14 cellular contexts compared by ENCODE assay signal in genomic region chr15:32723171-32723948, GRCh38. TPM values are rescaled to one million over a fixed set of nuclear protein-coding genes. Genes with fewer than 3 reads are reported as not detected.
DNase-seq lines count a peak whose midpoint lies in the region; ATAC-seq and TF ChIP-seq lines count a peak whose summit lies in the region.
"Had no signal": no experiment of that assay in that cellular context is flagged by ENCODE, and none has a peak within 500 bp of the region (broad histone marks: within the 10 kb centered on the region; RNA-seq: fewer than 3 reads in every experiment).

No MANE protein-coding gene starts in this region.

- peaks cover 74% of the 10 kb centered on the region for H3K27me3 Mint-ChIP-seq in activated CD8-positive, alpha-beta memory T cell treated with anti-CD3 and anti-CD28 coated beads, Interleukin-2, amount 10 ng/mL, durations not matched to agents 7 days and 5 days

- H3K4me3 ChIP-seq in skeletal muscle satellite cell (ENCODE audit: low read length), result no peak overlapping the region
- H3K4me3 ChIP-seq in sigmoid colon, result no peak overlapping the region
- no peak overlapping the region for H3K4me3 ChIP-seq in colonic mucosa
- H3K4me3 ChIP-seq: gastrocnemius medialis, lung, right lobe of liver, SK-N-MC had no signal

- no peak for TF ChIP-seq EP300 in sigmoid colon (IDR thresholded peaks at IDR 0.05)

- TF ChIP-seq CTCF in sigmoid colon (IDR thresholded peaks at IDR 0.05) (no peak), colonic mucosa (IDR thresholded peaks at IDR 0.05) (no peak)

- H3K9me3 Mint-ChIP-seq in activated CD8-positive, alpha-beta memory T cell treated with anti-CD3 and anti-CD28 coated beads, Interleukin-2, amount 10 ng/mL, durations not matched to agents 7 days and 5 days (ENCODE audit: low read depth), result no peaks in the 10 kb centered on the region

- peak overlapping the region; percentile 6 for H3K9ac ChIP-seq in skeletal muscle satellite cell (ENCODE audit: low read depth, low read length)
- H3K9ac ChIP-seq in colonic mucosa (ENCODE audit: low read depth in 2 of 2, low read length in 2 of 2), result no peak overlapping the region

- peaks cover 29% of the 10 kb centered on the region for H3K4me1 Mint-ChIP-seq in activated CD8-positive, alpha-beta memory T cell treated with anti-CD3 and anti-CD28 coated beads, Interleukin-2, amount 10 ng/mL, durations not matched to agents 7 days and 5 days
- H3K4me1 Mint-ChIP-seq: central memory CD8-positive, alpha-beta T cell had no signal

- H3K27ac Mint-ChIP-seq in activated CD8-positive, alpha-beta memory T cell treated with anti-CD3 and anti-CD28 coated beads, Interleukin-2, amount 10 ng/mL, durations not matched to agents 7 days and 5 days, result peak overlapping the region; percentile 34

- peak; percentile 96 for ATAC-seq in activated CD8-positive, alpha-beta memory T cell treated with anti-CD3 and anti-CD28 coated beads, Interleukin-2, amount 10 ng/mL, durations not matched to agents 7 days and 5 days
- ATAC-seq in GM21723 (IDR thresholded peaks at IDR 0.05; ENCODE audit: unreplicated experiment), result peak; percentile 91
- ATAC-seq in HG03159 (IDR thresholded peaks at IDR 0.05; ENCODE audit: unreplicated experiment), result peak; percentile 91
- ATAC-seq: gastrocnemius medialis, right lobe of liver had no signal

- no peak overlapping the region for H3K4me3 Mint-ChIP-seq in activated CD8-positive, alpha-beta memory T cell treated with anti-CD3 and anti-CD28 coated beads, Interleukin-2, amount 10 ng/mL, durations not matched to agents 7 days and 5 days
- H3K4me3 Mint-ChIP-seq: central memory CD8-positive, alpha-beta T cell had no signal

- WGBS in sigmoid colon, 2 donors, result 57 to 76% methylated on average over 2 of the region's 2 CpGs

- no peak for TF ChIP-seq POLR2A in sigmoid colon (IDR thresholded peaks at IDR 0.05)

- H3K4me2 ChIP-seq in skeletal muscle satellite cell (ENCODE audit: low read length), result peak overlapping the region; percentile 93

- peak; percentile 67 for DNase-seq in activated CD8-positive, alpha-beta memory T cell treated with anti-CD3 and anti-CD28 coated beads, Interleukin-2, amount 10 ng/mL, durations not matched to agents 7 days and 5 days
- DNase-seq in activated CD8-positive, alpha-beta memory T cell treated with anti-CD3 and anti-CD28 coated beads, Interleukin-2, amount 50 U/mL, for 48 hours, result no peak
- DNase-seq in SK-N-DZ (ENCODE audit: low spot score), result no peak
- no peak for DNase-seq in sigmoid colon
- no peak for DNase-seq in colonic mucosa
- DNase-seq: gastrocnemius medialis; right lobe of liver; stimulated activated naive CD4-positive, alpha-beta T cell had no signal

- H3K4me1 ChIP-seq in skeletal muscle satellite cell (ENCODE audit: control insufficient read depth, insufficient read depth, low read length), result peaks cover 27% of the 10 kb centered on the region
- peaks cover 0 to 10% (median 5%) of the 10 kb centered on the region in 4 donors for H3K4me1 ChIP-seq in sigmoid colon
- peaks cover 3% of the 10 kb centered on the region for H3K4me1 ChIP-seq in colonic mucosa
- H3K4me1 ChIP-seq: gastrocnemius medialis had no signal

- H3K27me3 ChIP-seq in skeletal muscle satellite cell (ENCODE audit: control insufficient read depth, insufficient read depth, low read length) (no peaks in the 10 kb centered on the region), sigmoid colon (peaks cover 5 to 21% (median 15%) of the 10 kb centered on the region in 3 donors), colonic mucosa (peaks cover 14% of the 10 kb centered on the region)

- intact Hi-C loops in sigmoid colon (cut with DNase I), result no loop called here
- intact Hi-C loops in colonic mucosa (cut with DNase I), result no loop called here

- peaks cover 1% of the 10 kb centered on the region for H3K36me3 Mint-ChIP-seq in activated CD8-positive, alpha-beta memory T cell treated with anti-CD3 and anti-CD28 coated beads, Interleukin-2, amount 10 ng/mL, durations not matched to agents 7 days and 5 days

- CTCF ChIA-PET in activated CD8-positive, alpha-beta memory T cell treated with anti-CD3 and anti-CD28 coated beads, Interleukin-2, amount 10 ng/mL, durations not matched to agents 7 days and 5 days (lab: Charles Lee), result no interaction called here

- no peaks in the 10 kb centered on the region for H3K9me3 ChIP-seq in skeletal muscle satellite cell (replicated peaks; ENCODE audit: low read length)
- H3K9me3 ChIP-seq in sigmoid colon, result peaks cover 0 to 3% (median under 1%) of the 10 kb centered on the region in 4 donors
- H3K9me3 ChIP-seq in colonic mucosa, result no peaks in the 10 kb centered on the region
- H3K9me3 ChIP-seq: right lobe of liver had no signal

- H3K27ac ChIP-seq in sigmoid colon (no peak overlapping the region), colonic mucosa (no peak overlapping the region)
- H3K27ac ChIP-seq: gastrocnemius medialis, right lobe of liver, SK-N-MC had no signal

- H3K36me3 ChIP-seq in skeletal muscle satellite cell (ENCODE audit: insufficient read depth, low read length), result peaks cover 38% of the 10 kb centered on the region
- no peaks in the 10 kb centered on the region for H3K36me3 ChIP-seq in sigmoid colon
- H3K36me3 ChIP-seq in colonic mucosa, result no peaks in the 10 kb centered on the region
- H3K36me3 ChIP-seq: gastrocnemius medialis, right lobe of liver had no signal

RNA-seq across cellular contexts. Expression of gene GREM1, which starts 5.6 kb away (rescaled TPM):
- not detected for total RNA-seq in activated CD8-positive, alpha-beta memory T cell treated with anti-CD3 and anti-CD28 coated beads, Interleukin-2, amount 10 ng/mL, durations not matched to agents 7 days and 5 days
- 3.0 and 4.4 TPM in 2 replicates for total RNA-seq in skeletal muscle satellite cell (2012; rRNA removed)
- 0.07 and 0.15 TPM in 2 replicates for polyA plus RNA-seq in SK-N-DZ (2014; cell fraction: cytosol; rRNA removed)
- not detected in 2 replicates for polyA plus RNA-seq in SK-N-DZ (2014; cell fraction: nucleus; rRNA removed)
- total RNA-seq in sigmoid colon, result 10 to 100 TPM; 16.4 to 30.4 (median 26.3) TPM
- polyA plus RNA-seq in sigmoid colon, result 10 to 100 TPM in 2 of 3 donors, 1 to 10 TPM in 1; 2.5 to 33.2 (median 16.2) TPM
- total RNA-seq in colonic mucosa, result 10 to 100 TPM; 18.9 to 39.3 TPM

Comparison
In these comparisons a context has a peak if more than half of its experiments do, and no peak if none do; other contexts are left out.
1. RNA of gene GREM1, which starts 5.6 kb away (total RNA-seq): 18.9 to 39.3 TPM in colonic mucosa and 16.4 to 30.4 TPM in sigmoid colon; not detected in activated CD8-positive, alpha-beta memory T cell treated with anti-CD3 and anti-CD28 coated beads, Interleukin-2, amount 10 ng/mL, durations not matched to agents 7 days and 5 days; every median in the first group is over 10 times any median in the second.
2. Peak in every context shown above with its lines, with median percentiles within 50 percentile points of each other: ATAC-seq.